Comparison of ENCODE assay signal across 8 cellular contexts in the genomic region with DNA sequence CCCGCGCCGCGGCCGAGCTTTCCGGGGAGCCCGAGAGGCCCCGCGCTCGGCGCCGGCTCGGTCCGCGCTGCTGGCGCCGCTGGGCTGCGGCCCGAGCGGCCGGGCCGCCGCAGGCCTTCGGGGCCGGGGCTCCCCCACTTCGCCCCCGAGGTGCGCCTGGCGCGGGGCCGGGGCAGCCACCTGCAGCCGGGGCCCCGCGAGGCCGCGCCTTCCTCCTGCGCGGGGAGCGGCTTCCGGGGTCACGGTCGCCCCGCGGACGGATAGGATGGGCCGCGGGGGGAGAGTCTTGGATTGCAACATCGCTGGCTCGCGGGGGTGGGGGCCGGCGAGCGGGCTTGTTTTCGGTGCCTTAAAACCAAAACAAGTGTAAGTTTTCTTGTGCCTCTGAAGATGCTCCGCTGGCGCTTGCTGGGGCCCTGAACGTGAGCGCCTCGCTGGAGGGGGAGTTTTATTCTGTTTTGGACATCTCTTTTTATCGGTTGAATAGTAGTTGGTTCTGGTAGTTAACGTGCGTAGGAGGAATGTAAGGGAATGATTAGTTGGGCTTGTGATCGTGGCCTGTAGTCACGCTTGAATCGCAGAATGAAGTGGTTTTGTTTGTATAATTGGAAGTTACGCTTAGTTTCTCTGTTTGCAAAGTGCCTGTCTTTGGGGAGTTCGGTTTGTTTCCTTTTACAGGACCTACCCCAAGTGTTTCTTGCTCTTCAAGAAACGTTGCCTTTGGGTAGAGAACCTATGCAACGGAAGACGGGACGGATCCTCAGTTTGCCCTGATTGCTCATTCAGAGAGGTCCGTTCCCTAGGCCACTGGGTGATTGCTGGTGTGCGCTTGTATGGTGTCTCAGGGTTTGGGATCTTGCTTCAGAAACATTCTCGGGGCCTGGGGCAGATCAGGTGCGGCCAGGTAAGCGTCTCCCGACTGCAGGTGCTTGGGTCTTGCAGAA. TPM values are rescaled to one million over a fixed set of nuclear protein-coding genes. Genes with fewer than 3 reads are reported as not detected.
DNase-seq lines count a peak whose midpoint lies in the region; ATAC-seq lines count a peak whose summit lies in the region.

No MANE protein-coding gene starts in this region.

- DNase-seq in NCI-H2227 (lab: John Stamatoyannopoulos, UW; ENCODE audit: unreplicated experiment) (peak; percentile 49), NCI-H2227 treated with DMSO at 0.1 percent for 48 hours (lab: John Stamatoyannopoulos, UW) (no peak), dermis blood vessel endothelial cell (peak; percentile 42), mesendoderm (no peak), NCI-H2081 (lab: John Stamatoyannopoulos, UW) (no peak)
- DNase-seq in activated CD4-positive, alpha-beta T cell treated with anti-CD3 and anti-CD28 coated beads for 1 hour, result peak; percentile 19
- no peak for DNase-seq in stimulated activated naive B cell treated with anti-CD40 and anti-IgM and Interleukin-4, amounts not matched to agents 10 μg/mL and 1 μg/mL and 100 μg/mL, for 72 hours

- no peak overlapping the region for H3K27ac ChIP-seq in mesendoderm (ENCODE audit: low read depth, low read length)

- H3K56ac ChIP-seq in mesendoderm (ENCODE audit: low read length), result peak overlapping the region; percentile 94

- peaks cover 6% of the 10 kb centered on the region for H3K4me1 ChIP-seq in mesendoderm (ENCODE audit: control insufficient read depth, low read depth, low read length)

- no peak overlapping the region for H4K5ac ChIP-seq in mesendoderm (ENCODE audit: low read length)

- ATAC-seq in HG03571 (IDR thresholded peaks at IDR 0.05; ENCODE audit: unreplicated experiment), result peak; percentile 19
- peak; percentile 17 to 31 for ATAC-seq in stimulated activated naive B cell treated with anti-CD40 and anti-IgM and Interleukin-4, amounts not matched to agents 10 μg/mL and 1 μg/mL and 100 μg/mL, for 72 hours (replicated peaks)

- H3K9me3 Mint-ChIP-seq in stimulated activated naive B cell treated with anti-CD40 and anti-IgM and Interleukin-4, amounts not matched to agents 10 μg/mL and 1 μg/mL and 100 μg/mL, for 72 hours, result no peaks in the 10 kb centered on the region

- peaks cover 2% of the 10 kb centered on the region for H3K36me3 ChIP-seq in mesendoderm (ENCODE audit: control insufficient read depth, insufficient read depth, low read length)

- H3K79me2 ChIP-seq in mesendoderm (ENCODE audit: control insufficient read depth, insufficient read depth, low read length), result peaks cover 53% of the 10 kb centered on the region

- peak overlapping the region; percentile 89 to 97 for H3K4me3 Mint-ChIP-seq in stimulated activated naive B cell treated with anti-CD40 and anti-IgM and Interleukin-4, amounts not matched to agents 10 μg/mL and 1 μg/mL and 100 μg/mL, for 72 hours

- H4K8ac ChIP-seq in mesendoderm (ENCODE audit: low read depth, low read length), result no peak overlapping the region

- peak overlapping the region; percentile 92 for H3K4ac ChIP-seq in mesendoderm (ENCODE audit: low read depth, low read length)

- H3K27ac Mint-ChIP-seq in stimulated activated naive B cell treated with anti-CD40 and anti-IgM and Interleukin-4, amounts not matched to agents 10 μg/mL and 1 μg/mL and 100 μg/mL, for 72 hours, result peak overlapping the region; percentile 97

- H3K27me3 Mint-ChIP-seq in stimulated activated naive B cell treated with anti-CD40 and anti-IgM and Interleukin-4, amounts not matched to agents 10 μg/mL and 1 μg/mL and 100 μg/mL, for 72 hours, result no peaks in the 10 kb centered on the region

- no peak overlapping the region for H2BK5ac ChIP-seq in mesendoderm (ENCODE audit: low read length)

- peaks cover 34 to 55% of the 10 kb centered on the region in 2 donors for H3K4me1 Mint-ChIP-seq in stimulated activated naive B cell treated with anti-CD40 and anti-IgM and Interleukin-4, amounts not matched to agents 10 μg/mL and 1 μg/mL and 100 μg/mL, for 72 hours

- H3K27me3 ChIP-seq in mesendoderm (ENCODE audit: insufficient read depth, low read length, poor library complexity), result no peaks in the 10 kb centered on the region

- no peak overlapping the region for H2BK15ac ChIP-seq in mesendoderm (replicated peaks; ENCODE audit: low read depth)

- peaks cover 5% of the 10 kb centered on the region for H3K79me1 ChIP-seq in mesendoderm (ENCODE audit: low read length)

- H3K9ac ChIP-seq in mesendoderm (ENCODE audit: low read length), result peak overlapping the region; percentile 79

- H3K4me3 ChIP-seq in mesendoderm (ENCODE audit: low read length), result peak overlapping the region; percentile 90

- H2AK5ac ChIP-seq in mesendoderm (ENCODE audit: low read length), result no peak overlapping the region

- H2BK120ac ChIP-seq in mesendoderm (ENCODE audit: low read depth, low read length), result no peak overlapping the region

- H3K36me3 Mint-ChIP-seq in stimulated activated naive B cell treated with anti-CD40 and anti-IgM and Interleukin-4, amounts not matched to agents 10 μg/mL and 1 μg/mL and 100 μg/mL, for 72 hours, result peaks cover 24 to 26% of the 10 kb centered on the region in 2 donors

- WGBS in mesendoderm (ENCODE audit: extremely low coverage, insufficient coverage, low lambda C conversion rate), result no CpG with 5 or more reads among the region's 77 CpGs

- H3K23ac ChIP-seq in mesendoderm (ENCODE audit: low read length), result no peak overlapping the region

- H3K4me2 ChIP-seq in mesendoderm (ENCODE audit: low read length), result peak overlapping the region; percentile 98

- peak overlapping the region; percentile 88 for H3K18ac ChIP-seq in mesendoderm (ENCODE audit: low read length)

RNA-seq across cellular contexts. Expression of a gene that starts 0.7 kb away (rescaled TPM):
- 58.7 and 77.9 TPM in 2 replicates for total RNA-seq in dermis blood vessel endothelial cell
- 247 TPM for polyA plus RNA-seq in mesendoderm (2013, experiment 1 of 2)
- 242 TPM for polyA plus RNA-seq in mesendoderm (2013, experiment 2 of 2)

RNA-seq across cellular contexts. Expression of a gene that starts 23.3 kb away (rescaled TPM):
- total RNA-seq in dermis blood vessel endothelial cell, result 1.3 and 1.4 TPM in 2 replicates
- polyA plus RNA-seq in mesendoderm (2013, experiment 1 of 2), result 1.7 TPM
- polyA plus RNA-seq in mesendoderm (2013, experiment 2 of 2), result 1.3 TPM

RNA-seq across cellular contexts. Expression of a gene that starts 41.5 kb away (rescaled TPM):
- total RNA-seq in dermis blood vessel endothelial cell, result 75.9 and 97.2 TPM in 2 replicates
- 34.0 TPM for polyA plus RNA-seq in mesendoderm (2013, experiment 1 of 2)
- 35.7 TPM for polyA plus RNA-seq in mesendoderm (2013, experiment 2 of 2)

RNA-seq across cellular contexts. Expression of a gene that starts 41.6 kb away (rescaled TPM):
- 40.3 and 49.9 TPM in 2 replicates for total RNA-seq in dermis blood vessel endothelial cell
- polyA plus RNA-seq in mesendoderm (2013, experiment 1 of 2), result 10.4 TPM
- polyA plus RNA-seq in mesendoderm (2013, experiment 2 of 2), result 10.1 TPM

RNA-seq across cellular contexts. Expression of a gene that starts 54.3 kb away (rescaled TPM):
- total RNA-seq in dermis blood vessel endothelial cell, result not detected in 2 replicates
- polyA plus RNA-seq in mesendoderm (2013, experiment 1 of 2), result not detected
- not detected for polyA plus RNA-seq in mesendoderm (2013, experiment 2 of 2)

Comparison
In these comparisons a context has a peak if more than half of its experiments do, and no peak if none do; other contexts are left out.
1. DNase-seq: peak in NCI-H2227 (single experiment), activated CD4-positive, alpha-beta T cell treated with anti-CD3 and anti-CD28 coated beads for 1 hour (single experiment) and dermis blood vessel endothelial cell (single experiment); none in NCI-H2227 treated with DMSO at 0.1 percent for 48 hours (single experiment), mesendoderm (single experiment), stimulated activated naive B cell treated with anti-CD40 and anti-IgM and Interleukin-4, amounts not matched to agents 10 μg/mL and 1 μg/mL and 100 μg/mL, for 72 hours (single experiment) and NCI-H2081 (0 of 2).